In genomic region chr5:176043986-176044385, GRCh38 we compare ENCODE assay signal across 8 cellular contexts.
DNase-seq lines count a peak whose midpoint lies in the region; ATAC-seq, FAIRE-seq and TF ChIP-seq lines count a peak whose summit lies in the region.
"Not testable (repeated sequence)": the region's sequence is repeated elsewhere in the genome, so short reads cannot be mapped to it uniquely, and the experiment has no call there.

No MANE protein-coding gene starts in this region.

- not testable (repeated sequence) for H3K9me3 ChIP-seq in T-helper 17 cell (ENCODE audit: control insufficient read depth, low read length, poor library complexity, severe bottlenecking); mucosa of descending colon

- not testable (repeated sequence) for H3K9me3 Mint-ChIP-seq in natural killer cell treated with Interleukin-12 subunit alpha and Interleukin-12 subunit beta and Interleukin-15 and Interleukin-18, amount 100 ng/mL, for 72 hours

- DNase-seq in H4 (ENCODE audit: low spot score) (peak; percentile 4), RPMI7951 (ENCODE audit: low read depth) (peak; percentile 0), mucosa of descending colon (peak in 1 of 3 donors; percentile 31)
- DNase-seq in T-helper 17 cell; bronchial epithelial cell (ENCODE audit: low read depth); natural killer cell treated with Interleukin-12 subunit alpha and Interleukin-12 subunit beta and Interleukin-15 and Interleukin-18, amount 100 ng/mL, for 72 hours (ENCODE audit: low spot score): not testable (repeated sequence)
- DNase-seq in activated effector memory CD4-positive, alpha-beta T cell treated with anti-CD3 and anti-CD28 coated beads, Interleukin-2, amount 50 U/mL, for 16 hours, result peak; percentile 49

- H3K4me1 ChIP-seq in mucosa of descending colon (ENCODE audit: low read depth), result not testable (repeated sequence)

- H3K27ac Mint-ChIP-seq in T-helper 17 cell, result peak overlapping the region; percentile 21
- not testable (repeated sequence) for H3K27ac Mint-ChIP-seq in natural killer cell treated with Interleukin-12 subunit alpha and Interleukin-12 subunit beta and Interleukin-15 and Interleukin-18, amount 100 ng/mL, for 72 hours

- H3K36me3 Mint-ChIP-seq in T-helper 17 cell (ENCODE audit: low read depth); natural killer cell treated with Interleukin-12 subunit alpha and Interleukin-12 subunit beta and Interleukin-15 and Interleukin-18, amount 100 ng/mL, for 72 hours: not testable (repeated sequence)

- TF ChIP-seq CTCF in bronchial epithelial cell (IDR thresholded peaks at IDR 0.05; ENCODE audit: insufficient read depth, low read length, severe bottlenecking); mucosa of descending colon (IDR thresholded peaks at IDR 0.05): not testable (repeated sequence)

- not testable (repeated sequence) for H3K4me3 ChIP-seq in bronchial epithelial cell (ENCODE audit: low read depth, low read length); mucosa of descending colon

- intact Hi-C loops in mucosa of descending colon (cut with DNase I, micrococcal nuclease), result not testable (repeated sequence)

- not testable (repeated sequence) for H3K36me3 ChIP-seq in bronchial epithelial cell (ENCODE audit: control insufficient read depth, insufficient read depth, low read length); mucosa of descending colon (ENCODE audit: low read depth)

- ATAC-seq in T-helper 17 cell, result not testable (repeated sequence)
- peak; percentile 6 for ATAC-seq in esophagus mucosa
- ATAC-seq in mucosa of descending colon, result peak; percentile 11
- peak; percentile 10 to 15 for ATAC-seq in natural killer cell treated with Interleukin-12 subunit alpha and Interleukin-12 subunit beta and Interleukin-15 and Interleukin-18, amount 100 ng/mL, for 72 hours

- H3K4me3 Mint-ChIP-seq in T-helper 17 cell; natural killer cell treated with Interleukin-12 subunit alpha and Interleukin-12 subunit beta and Interleukin-15 and Interleukin-18, amount 100 ng/mL, for 72 hours: not testable (repeated sequence)

- H3K4me1 Mint-ChIP-seq in T-helper 17 cell, result peaks cover 17% of the 10 kb centered on the region
- H3K4me1 Mint-ChIP-seq in natural killer cell treated with Interleukin-12 subunit alpha and Interleukin-12 subunit beta and Interleukin-15 and Interleukin-18, amount 100 ng/mL, for 72 hours (ENCODE audit: low read depth in 2 of 2), result not testable (repeated sequence)

- H3K27me3 ChIP-seq in bronchial epithelial cell (ENCODE audit: control insufficient read depth, insufficient read depth, low read length), result not testable (repeated sequence)

- FAIRE-seq in bronchial epithelial cell (lab: Jason Lieb, UNC), result peak; percentile 95

- not testable (repeated sequence) for H3K27me3 Mint-ChIP-seq in T-helper 17 cell; natural killer cell treated with Interleukin-12 subunit alpha and Interleukin-12 subunit beta and Interleukin-15 and Interleukin-18, amount 100 ng/mL, for 72 hours
